23 cellular contexts compared by ENCODE assay signal in genomic region chr7:28675429-28675828, GRCh38.
A peak's percentile ranks its signal among the peaks of the same experiment; 100 is the strongest.
DNase-seq lines count a peak whose midpoint lies in the region; ATAC-seq and TF ChIP-seq lines count a peak whose summit lies in the region.
"Had no signal": no experiment of that assay in that cellular context is flagged by ENCODE, and none has a peak within 500 bp of the region (broad histone marks: within the 10 kb centered on the region; RNA-seq: fewer than 3 reads in every experiment).

No MANE protein-coding gene starts in this region.

- H2AFZ ChIP-seq in PC-9: no peak overlapping the region
- H2AFZ ChIP-seq: GM23248 had no signal

- H3K27me3 ChIP-seq in PC-9 (ENCODE audit: insufficient read depth, low read depth) (no peaks in the 10 kb centered on the region), iPS-18a (ENCODE audit: control insufficient read depth, insufficient read depth, low read length) (no peaks in the 10 kb centered on the region), A673 (replicated peaks; ENCODE audit: insufficient read depth, low read depth, low read length, poor library complexity) (no peaks in the 10 kb centered on the region)
- H3K27me3 ChIP-seq: Peyer's patch had no signal

- 0 out of 2 replicates have a peak overlapping the region, but pooled peaks have one; percentile 64 for H3K4me2 ChIP-seq in PC-9
- H3K4me2 ChIP-seq: KMS-11 had no signal

- H3K9me3 ChIP-seq in PC-9 (ENCODE audit: insufficient read depth, low read depth) (peaks cover 8% of the 10 kb centered on the region; the same call in 1 of the 2 replicates), iPS-18a (ENCODE audit: control insufficient read depth, low read depth, low read length) (no peaks in the 10 kb centered on the region), A673 (ENCODE audit: low read depth, low read length, poor library complexity, severe bottlenecking) (no peaks in the 10 kb centered on the region)
- H3K9me3 ChIP-seq: Peyer's patch had no signal

- H3K36me3 ChIP-seq in PC-9 (ENCODE audit: low read depth): no peaks in the 10 kb centered on the region
- no peaks in the 10 kb centered on the region for H3K36me3 ChIP-seq in iPS-18a (ENCODE audit: control insufficient read depth, low read depth, low read length)
- H3K36me3 ChIP-seq in A673 (ENCODE audit: insufficient read depth, low read length, poor library complexity, severe bottlenecking): no peaks in the 10 kb centered on the region
- H3K36me3 ChIP-seq: Peyer's patch had no signal

- H3K9me2 ChIP-seq in PC-9 (ENCODE audit: insufficient read depth): no peaks in the 10 kb centered on the region

- no peak for TF ChIP-seq CTCF in PC-9 (conservative IDR thresholded peaks at IDR 0.05)
- TF ChIP-seq CTCF in A673 (conservative IDR thresholded peaks at IDR 0.05; ENCODE audit: low read depth, low read length): no peak

- no peaks in the 10 kb centered on the region for H3K79me2 ChIP-seq in PC-9 (ENCODE audit: low read depth)

- ATAC-seq in GM21360 (IDR thresholded peaks at IDR 0.05; ENCODE audit: unreplicated experiment) (no peak), HG02840 (IDR thresholded peaks at IDR 0.05; ENCODE audit: low FRiP score, unreplicated experiment) (no peak)
- ATAC-seq: HCT116 had no signal

- CTCF ChIA-PET in HEK293T (lab: Yijun Ruan, JAX) (interaction anchor here (0.6 kb wide), 1 partner anchor 133 kb away, joined by 7 read pairs; no protein-coding TSS in a partner anchor), PC-9 (lab: Charles Lee) (no interaction called here), A673 (lab: Charles Lee) (no interaction called here)

- DNase-seq in ELF-1 (ENCODE audit: low read depth, low spot score): peak; percentile 23
- no peak for DNase-seq in HEK293T (ENCODE audit: extremely low spot score)
- DNase-seq in PC-9: no peak
- no peak for DNase-seq in HK-2 (ENCODE audit: unreplicated experiment)
- no peak for DNase-seq in A673 (ENCODE audit: low spot score)
- DNase-seq: 8988T, Calu3, DMS79 treated with DMSO at 0.1 percent for 48 hours, GM23248, NCI-H1048, NCI-H1417 treated with DMSO at 0.1 percent for 48 hours, NCI-H1694 treated with DMSO at 0.1 percent for 48 hours, NCI-H2081 treated with DMSO at 0.1 percent for 48 hours, NCI-H446 treated with DMSO at 0.1 percent for 48 hours, NCI-H526, Peyer's patch, SIG-M5 had no signal

- POLR2A ChIA-PET in HEK293T (lab: Yijun Ruan, JAX): interaction anchor here (1.0 kb wide), 1 partner anchor 9 kb away, joined by 5 read pairs; no protein-coding TSS in a partner anchor
- POLR2A ChIA-PET in PC-9 (lab: Charles Lee; ENCODE audit: unreplicated experiment): no interaction called here
- POLR2A ChIA-PET in A673 (lab: Charles Lee; ENCODE audit: low non-redundant PET): no interaction called here

- H3K9ac ChIP-seq in iPS-18a (ENCODE audit: low read length): no peak overlapping the region
- H3K9ac ChIP-seq: GM23248, KMS-11 had no signal

- H3K4me1 ChIP-seq in PC-9 (replicated peaks; ENCODE audit: insufficient read depth): peaks cover 20% of the 10 kb centered on the region
- peaks cover 34% of the 10 kb centered on the region for H3K4me1 ChIP-seq in iPS-18a (ENCODE audit: control insufficient read depth, low read depth, low read length)
- no peaks in the 10 kb centered on the region for H3K4me1 ChIP-seq in A673 (ENCODE audit: insufficient read depth, low read length, poor library complexity, severe bottlenecking)
- H3K4me1 ChIP-seq: Peyer's patch had no signal

- BruUV-seq in PC-9 (replicated peaks; lab: Mats Ljungman, UMichigan): no TSS peak
- BruUV-seq in A673 (replicated peaks; lab: Mats Ljungman, UMichigan): no TSS peak

- H3K27ac ChIP-seq in PC-9 (peak overlapping the region; percentile 68; the same call in 1 of the 2 replicates), iPS-18a (ENCODE audit: low read length) (no peak overlapping the region), A673 (ENCODE audit: low read depth, low read length, poor library complexity, severe bottlenecking) (no peak overlapping the region)
- H3K27ac ChIP-seq: GM23248, KMS-11, Peyer's patch, SK-N-MC had no signal

- peaks cover 19% of the 10 kb centered on the region for H3F3A ChIP-seq in PC-9 (ENCODE audit: insufficient read depth, low read depth)

- no peaks in the 10 kb centered on the region for H4K20me1 ChIP-seq in PC-9 (ENCODE audit: insufficient read depth)

- intact Hi-C loops in PC-9 (cut with micrococcal nuclease; ENCODE audit: unreplicated experiment): no loop called here
- intact Hi-C loops in A673 (cut with micrococcal nuclease; ENCODE audit: unreplicated experiment): no loop called here

- H3K4me3 ChIP-seq in PC-9 (no peak overlapping the region), iPS-18a (ENCODE audit: low read length) (peak overlapping the region; percentile 2), A673 (ENCODE audit: low read depth, low read length, poor library complexity, severe bottlenecking) (no peak overlapping the region)
- H3K4me3 ChIP-seq: GM23248, Peyer's patch, SK-N-MC had no signal

TF ChIP-seq in HEK293T, 16 proteins besides CTCF, POLR2A, EP300 and RAD21:
- TF ChIP-seq BHLHE40 (IDR thresholded peaks at IDR 0.05; ENCODE audit: borderline replicate concordance): no peak
- TF ChIP-seq FOXM1 (IDR thresholded peaks at IDR 0.05; ENCODE audit: borderline replicate concordance): no peak
- no peak for TF ChIP-seq TARDBP (IDR thresholded peaks at IDR 0.05)
- peak; percentile 81 for TF ChIP-seq PKNOX1 (IDR thresholded peaks at IDR 0.05)
- TF ChIP-seq ARNT (IDR thresholded peaks at IDR 0.05): no peak
- no peak for TF ChIP-seq ELF4 (IDR thresholded peaks at IDR 0.05)
- TF ChIP-seq LEF1 (IDR thresholded peaks at IDR 0.05; ENCODE audit: borderline replicate concordance): no peak
TF ChIP-seq in HEK293T: peak in this region for 1.
